In genomic region chr3:172655388-172655787, GRCh38 we compare ENCODE assay signal across 28 cellular contexts.
"Had no signal": no experiment of that assay in that cellular context is flagged by ENCODE, and none has a peak within 500 bp of the region (broad histone marks: within the 10 kb centered on the region; RNA-seq: fewer than 3 reads in every experiment).

No MANE protein-coding gene starts in this region.

- H3K9ac ChIP-seq: neural progenitor cell, parathyroid adenoma had no signal

- H3K4me2 ChIP-seq: neural progenitor cell had no signal

- H3K4me1 ChIP-seq: neural progenitor cell, psoas muscle, suprapubic skin, tibial artery, upper lobe of left lung, vagina had no signal

- H3K27me3 ChIP-seq: neural progenitor cell, ovary, suprapubic skin, testis, tibial artery, upper lobe of left lung, vagina had no signal

- H3K9me3 Mint-ChIP-seq: naive thymus-derived CD4-positive, alpha-beta T cell; stimulated activated effector memory CD8-positive, alpha-beta T cell treated with anti-CD3 and anti-CD28 coated beads, Interleukin-12 subunit alpha, Interleukin-12 subunit beta, amount 100 ng/mL, for 72 hours; stimulated activated naive CD8-positive, alpha-beta T cell treated with anti-CD3 and anti-CD28 coated beads, Interleukin-15, amount 100 ng/mL, for 72 hours had no signal

- H3K27ac ChIP-seq: neural progenitor cell, ovary, parathyroid adenoma, psoas muscle, skin epidermis, suprapubic skin, testis, tibial artery, upper lobe of left lung, vagina had no signal

- H3K36me3 ChIP-seq: neural progenitor cell, ovary, suprapubic skin, tibial artery, upper lobe of left lung, vagina had no signal

- H3K4me3 ChIP-seq: neural progenitor cell, ovary, psoas muscle, skin epidermis, suprapubic skin, testis, tibial artery, upper lobe of left lung, vagina had no signal

- H2AFZ ChIP-seq: neural progenitor cell, parathyroid adenoma had no signal

- H3K9me3 ChIP-seq: ovary, psoas muscle, suprapubic skin, testis, tibial artery, upper lobe of left lung, vagina had no signal

- H3K27me3 Mint-ChIP-seq: naive thymus-derived CD4-positive, alpha-beta T cell; progenitor cell of endocrine pancreas; stimulated activated naive B cell treated with anti-CD40 and anti-IgM and Interleukin-4, amounts not matched to agents 10 μg/mL and 1 μg/mL and 100 μg/mL, for 72 hours; stimulated activated naive CD8-positive, alpha-beta T cell treated with anti-CD3 and anti-CD28 coated beads, Interleukin-15, amount 100 ng/mL, for 72 hours had no signal

- H3K4me3 Mint-ChIP-seq: naive thymus-derived CD4-positive, alpha-beta T cell; nephron; neural progenitor cell; stimulated activated effector memory CD8-positive, alpha-beta T cell treated with anti-CD3 and anti-CD28 coated beads, Interleukin-12 subunit alpha, Interleukin-12 subunit beta, amount 100 ng/mL, for 72 hours; stimulated activated naive B cell treated with anti-CD40 and anti-IgM and Interleukin-4, amounts not matched to agents 10 μg/mL and 1 μg/mL and 100 μg/mL, for 72 hours; stimulated activated naive CD8-positive, alpha-beta T cell treated with anti-CD3 and anti-CD28 coated beads, Interleukin-15, amount 100 ng/mL, for 72 hours had no signal

- H3K4me1 Mint-ChIP-seq: stimulated activated naive CD8-positive, alpha-beta T cell treated with anti-CD3 and anti-CD28 coated beads, Interleukin-15, amount 100 ng/mL, for 72 hours had no signal

- ATAC-seq: naive thymus-derived CD4-positive, alpha-beta T cell; psoas muscle; right cardiac atrium; sciatic nerve; stimulated activated effector memory CD8-positive, alpha-beta T cell treated with anti-CD3 and anti-CD28 coated beads, Interleukin-12 subunit alpha, Interleukin-12 subunit beta, amount 100 ng/mL, for 72 hours; stimulated activated naive B cell treated with anti-CD40 and anti-IgM and Interleukin-4, amounts not matched to agents 10 μg/mL and 1 μg/mL and 100 μg/mL, for 72 hours; stimulated activated naive CD8-positive, alpha-beta T cell treated with anti-CD3 and anti-CD28 coated beads, Interleukin-15, amount 100 ng/mL, for 72 hours had no signal

- H3K36me3 Mint-ChIP-seq: neural progenitor cell; stimulated activated effector memory CD8-positive, alpha-beta T cell treated with anti-CD3 and anti-CD28 coated beads, Interleukin-12 subunit alpha, Interleukin-12 subunit beta, amount 100 ng/mL, for 72 hours had no signal

- FAIRE-seq: urothelium cell line had no signal

- H3K27ac Mint-ChIP-seq: naive thymus-derived CD4-positive, alpha-beta T cell; nephron; neural progenitor cell; progenitor cell of endocrine pancreas; stimulated activated effector memory CD8-positive, alpha-beta T cell treated with anti-CD3 and anti-CD28 coated beads, Interleukin-12 subunit alpha, Interleukin-12 subunit beta, amount 100 ng/mL, for 72 hours; stimulated activated naive B cell treated with anti-CD40 and anti-IgM and Interleukin-4, amounts not matched to agents 10 μg/mL and 1 μg/mL and 100 μg/mL, for 72 hours; stimulated activated naive CD8-positive, alpha-beta T cell treated with anti-CD3 and anti-CD28 coated beads, Interleukin-15, amount 100 ng/mL, for 72 hours had no signal

- DNase-seq: naive thymus-derived CD4-positive, alpha-beta T cell; occipital lobe; ovary; posterior cingulate gyrus; psoas muscle; right cardiac atrium; stimulated activated CD4-positive, alpha-beta T cell treated with anti-CD3 and anti-CD28 coated beads, Interleukin-15, amount 100 ng/mL, for 24 hours; stimulated activated CD4-positive, alpha-beta T cell treated with anti-CD3 and anti-CD28 coated beads, Interleukin-2, amount 100 ng/mL, for 24 hours; stimulated activated CD4-positive, alpha-beta T cell treated with anti-CD3 and anti-CD28 coated beads, Interleukin-2, amount 100 ng/mL, for 48 hours; stimulated activated CD4-positive, alpha-beta T cell treated with anti-CD3 and anti-CD28 coated beads, Interleukin-4, amount 100 ng/mL, for 24 hours; stimulated activated naive B cell treated with anti-CD40 and anti-IgM and Interleukin-4, amounts not matched to agents 10 μg/mL and 1 μg/mL and 100 μg/mL, for 72 hours; stimulated activated naive CD4-positive, alpha-beta T cell treated with Interleukin-2 at 50 U/mL for 16 hours; stimulated activated naive CD8-positive, alpha-beta T cell treated with anti-CD3 and anti-CD28 coated beads, Interleukin-15, amount 100 ng/mL, for 72 hours; substantia nigra; testis; tibial artery; trophoblast cell; upper lobe of left lung had no signal
